ENCODE assay signal across 31 cellular contexts in genomic region chr7:20698469-20698868, GRCh38.
"Had no signal": no experiment of that assay in that cellular context is flagged by ENCODE, and none has a peak within 500 bp of the region (broad histone marks: within the 10 kb centered on the region; RNA-seq: fewer than 3 reads in every experiment).

No MANE protein-coding gene starts in this region.

- H3K4me3 ChIP-seq: colonic mucosa, esophagus squamous epithelium, gastroesophageal sphincter, heart left ventricle, hepatocyte, lung, mucosa of descending colon, smooth muscle cell, suprapubic skin, vagina had no signal

- ATAC-seq: gastroesophageal sphincter; heart left ventricle; left lobe of liver; mucosa of descending colon; natural killer cell treated with Interleukin-12 subunit alpha and Interleukin-12 subunit beta and Interleukin-15 and Interleukin-18, amount 100 ng/mL, for 72 hours; sciatic nerve; stimulated activated naive CD8-positive, alpha-beta T cell treated with anti-CD3 and anti-CD28 coated beads, Interleukin-15, amount 100 ng/mL, for 72 hours had no signal

- H2AFZ ChIP-seq: hepatocyte, parathyroid adenoma had no signal

- H3K27me3 ChIP-seq: colonic mucosa, esophagus squamous epithelium, hepatocyte, suprapubic skin, vagina had no signal

- H3K9me3 Mint-ChIP-seq: dendritic cell treated with granulocyte-macrophage colony-stimulating factor and Interleukin-4, amounts not matched to agents 40 ng/mL and 50 ng/mL, for 4 days; endodermal cell; memory B cell; mesothelial cell of epicardium; naive B cell; natural killer cell treated with Interleukin-12 subunit alpha and Interleukin-12 subunit beta and Interleukin-15 and Interleukin-18, amount 100 ng/mL, for 72 hours; neural crest cell; stimulated activated naive CD8-positive, alpha-beta T cell treated with anti-CD3 and anti-CD28 coated beads, Interleukin-15, amount 100 ng/mL, for 72 hours had no signal

- H3K27me3 Mint-ChIP-seq: dendritic cell treated with granulocyte-macrophage colony-stimulating factor and Interleukin-4, amounts not matched to agents 40 ng/mL and 50 ng/mL, for 4 days; memory B cell; naive B cell; natural killer cell treated with Interleukin-12 subunit alpha and Interleukin-12 subunit beta and Interleukin-15 and Interleukin-18, amount 100 ng/mL, for 72 hours; stimulated activated naive CD8-positive, alpha-beta T cell treated with anti-CD3 and anti-CD28 coated beads, Interleukin-15, amount 100 ng/mL, for 72 hours had no signal

- H3K36me3 ChIP-seq: colonic mucosa, esophagus squamous epithelium, gastroesophageal sphincter, heart left ventricle, suprapubic skin, vagina had no signal

- H3K9ac ChIP-seq: parathyroid adenoma had no signal

- H3K4me1 ChIP-seq: colonic mucosa, esophagus squamous epithelium, gastroesophageal sphincter, heart left ventricle, parathyroid adenoma, suprapubic skin, vagina had no signal

- H3K27ac Mint-ChIP-seq: dendritic cell treated with granulocyte-macrophage colony-stimulating factor and Interleukin-4, amounts not matched to agents 40 ng/mL and 50 ng/mL, for 4 days; endodermal cell; memory B cell; mesothelial cell of epicardium; naive B cell; natural killer cell treated with Interleukin-12 subunit alpha and Interleukin-12 subunit beta and Interleukin-15 and Interleukin-18, amount 100 ng/mL, for 72 hours; progenitor cell of endocrine pancreas; stimulated activated naive CD8-positive, alpha-beta T cell treated with anti-CD3 and anti-CD28 coated beads, Interleukin-15, amount 100 ng/mL, for 72 hours had no signal

- H3K4me1 Mint-ChIP-seq: memory B cell; naive B cell; stimulated activated naive CD8-positive, alpha-beta T cell treated with anti-CD3 and anti-CD28 coated beads, Interleukin-15, amount 100 ng/mL, for 72 hours had no signal

- H3K27ac ChIP-seq: colonic mucosa, epithelial cell of prostate, esophagus squamous epithelium, gastroesophageal sphincter, heart left ventricle, hepatocyte, parathyroid adenoma, suprapubic skin, vagina had no signal

- H3K4me2 ChIP-seq: hepatocyte, smooth muscle cell had no signal

- H3K79me2 ChIP-seq: hepatocyte, parathyroid adenoma had no signal

- H3K36me3 Mint-ChIP-seq: memory B cell; mesothelial cell of epicardium; naive B cell; natural killer cell treated with Interleukin-12 subunit alpha and Interleukin-12 subunit beta and Interleukin-15 and Interleukin-18, amount 100 ng/mL, for 72 hours had no signal

- H3K9me3 ChIP-seq: colonic mucosa, esophagus squamous epithelium, gastroesophageal sphincter, heart left ventricle, mucosa of descending colon, suprapubic skin, vagina had no signal

- DNase-seq: colonic mucosa; effector CD8-positive, alpha-beta T cell; endodermal cell; esophagus squamous epithelium; heart left ventricle; kidney; mucosa of descending colon; naive B cell; stimulated activated CD4-positive, alpha-beta T cell treated with anti-CD3 and anti-CD28 coated beads, Interleukin-12 subunit alpha, Interleukin-12 subunit beta, amount 100 ng/mL, for 4 hours; stimulated activated CD4-positive, alpha-beta T cell treated with anti-CD3 and anti-CD28 coated beads, Interleukin-1b, Interleukin-23, amount 100 ng/mL, for 48 hours; stimulated activated CD4-positive, alpha-beta T cell treated with anti-CD3 and anti-CD28 coated beads, Interleukin-4, amount 100 ng/mL, for 1 hour; stimulated activated CD8-positive, alpha-beta memory T cell treated with anti-CD3 and anti-CD28 coated beads, Interleukin-4, amount 100 ng/mL, for 48 hours; stimulated activated naive CD4-positive, alpha-beta T cell; stimulated activated naive CD8-positive, alpha-beta T cell treated with anti-CD3 and anti-CD28 coated beads, Interleukin-15, amount 100 ng/mL, for 72 hours; trophoblast cell had no signal

- H3K4me3 Mint-ChIP-seq: dendritic cell treated with granulocyte-macrophage colony-stimulating factor and Interleukin-4, amounts not matched to agents 40 ng/mL and 50 ng/mL, for 4 days; endodermal cell; memory B cell; mesothelial cell of epicardium; naive B cell; natural killer cell treated with Interleukin-12 subunit alpha and Interleukin-12 subunit beta and Interleukin-15 and Interleukin-18, amount 100 ng/mL, for 72 hours; neural crest cell; stimulated activated naive CD8-positive, alpha-beta T cell treated with anti-CD3 and anti-CD28 coated beads, Interleukin-15, amount 100 ng/mL, for 72 hours had no signal
